Comparison of ENCODE assay signal across 16 cellular contexts in the genomic region with DNA sequence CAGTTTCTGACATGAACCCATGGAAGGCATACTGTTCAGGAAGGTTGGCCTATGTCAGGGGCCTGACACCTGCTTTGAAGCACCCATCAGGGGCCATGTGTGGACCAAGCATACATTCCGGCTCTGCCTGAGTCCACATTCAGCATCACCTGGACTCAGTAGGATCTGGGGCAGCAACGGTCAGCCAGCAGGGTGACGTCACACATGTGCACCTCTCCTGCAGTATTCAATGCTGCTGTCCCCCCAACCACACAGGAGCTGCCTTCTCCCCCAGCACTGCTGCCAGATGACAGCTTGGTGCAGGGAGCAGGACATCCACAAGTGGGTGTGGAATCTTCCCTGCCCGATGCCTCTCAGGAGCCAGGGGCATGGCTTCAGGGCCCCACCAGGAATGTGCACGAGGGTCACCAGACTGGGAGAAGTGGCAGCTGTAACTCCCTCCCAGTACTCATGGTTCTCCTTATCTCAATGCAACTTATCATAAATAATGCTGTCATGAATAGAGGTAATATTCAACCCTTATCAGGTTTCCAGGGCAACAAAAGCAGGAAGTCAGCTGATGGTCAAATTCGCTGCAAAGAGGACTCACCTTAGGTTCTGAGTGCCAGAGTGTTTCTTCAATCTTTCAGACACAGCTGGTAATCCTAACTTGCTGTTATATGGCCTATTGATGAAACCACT.
A peak's percentile ranks its signal among the peaks of the same experiment; 100 is the strongest.
DNase-seq lines count a peak whose midpoint lies in the region; ATAC-seq, FAIRE-seq and TF ChIP-seq lines count a peak whose summit lies in the region.
"Had no signal": no experiment of that assay in that cellular context is flagged by ENCODE, and none has a peak within 500 bp of the region (broad histone marks: within the 10 kb centered on the region; RNA-seq: fewer than 3 reads in every experiment).

No MANE protein-coding gene starts in this region.

- TF ChIP-seq POLR2A in K562 (conservative IDR thresholded peaks at IDR 0.05) = no peak

- no peak for TF ChIP-seq EP300 in K562 (IDR thresholded peaks at IDR 0.05; ENCODE audit: low read length)

- H3K27me3 ChIP-seq in BE2C (no peaks in the 10 kb centered on the region), K562 (ENCODE audit: control insufficient read depth in 2 of 2, insufficient read depth in 2 of 2, low read length in 2 of 2) (peaks cover 5 to 15% of the 10 kb centered on the region in 2 experiments), aorta (ENCODE audit: control insufficient read depth in 1 of 2, insufficient read depth in 2 of 2, low read length in 1 of 2) (no peaks in the 10 kb centered on the region)
- H3K27me3 ChIP-seq: BLaER1 treated with 17β-estradiol and CSF1 and Interleukin-3, amounts not matched to agents 10 nM and 100 nM had no signal

- no peak for TF ChIP-seq RAD21 in K562 (CRISPR knock-in tag; conservative IDR thresholded peaks at IDR 0.05 in 1 of 2, IDR thresholded peaks at IDR 0.05 in 1 of 2)

- FAIRE-seq in K562 (lab: Jason Lieb, UNC) = no peak
- FAIRE-seq: H1, HTR-8/SVneo had no signal

- H3K4me2 ChIP-seq in K562 (ENCODE audit: insufficient read depth, low read length) = no peak overlapping the region
- H3K4me2 ChIP-seq: BLaER1 treated with 17β-estradiol and CSF1 and Interleukin-3, amounts not matched to agents 10 nM and 100 nM had no signal

- H3K27ac ChIP-seq in K562 (ENCODE audit: extremely low read depth, low read depth, low read length) (no peak overlapping the region), aorta (ENCODE audit: low read depth in 1 of 2, low read length in 2 of 2) (no peak overlapping the region)
- H3K27ac ChIP-seq: BLaER1 treated with 17β-estradiol and CSF1 and Interleukin-3, amounts not matched to agents 10 nM and 100 nM had no signal

- in situ Hi-C loops in K562 (cut with MboI) = no loop called here

- H3K9me3 ChIP-seq in BE2C (peaks cover 5% of the 10 kb centered on the region), K562 (replicated peaks; ENCODE audit: control insufficient read depth, insufficient read depth, low read depth, low read length) (no peaks in the 10 kb centered on the region), mucosa of descending colon (peaks cover 11% of the 10 kb centered on the region), aorta (ENCODE audit: control insufficient read depth, low read length) (no peaks in the 10 kb centered on the region)

- no peak overlapping the region for H3K9ac ChIP-seq in K562 (ENCODE audit: insufficient read depth in 1 of 2, low read depth in 2 of 2, low read length in 2 of 2)
- H3K9ac ChIP-seq: BLaER1 treated with 17β-estradiol and CSF1 and Interleukin-3, amounts not matched to agents 10 nM and 100 nM had no signal

- TF ChIP-seq CTCF in BE2C (IDR thresholded peaks at IDR 0.05; ENCODE audit: low read depth, low read length) = no peak
- TF ChIP-seq CTCF in K562 (IDR thresholded peaks at IDR 0.05 in 2 of 3, conservative IDR thresholded peaks at IDR 0.05 in 1 of 3; ENCODE audit: insufficient read depth in 2 of 3, low read depth in 1 of 3, low read length in 3 of 3) = no peak
- no peak for TF ChIP-seq CTCF in mucosa of descending colon (IDR thresholded peaks at IDR 0.05)

- intact Hi-C loops in K562 (cut with micrococcal nuclease) (no loop called here), mucosa of descending colon (cut with DNase I, micrococcal nuclease) (no loop called here), aorta (cut with DNase I) (no loop called here)

- no peaks in the 10 kb centered on the region for H3K79me2 ChIP-seq in K562 (ENCODE audit: control insufficient read depth, insufficient read depth, low read length)

- no peaks in the 10 kb centered on the region for H3K36me3 ChIP-seq in BE2C
- H3K36me3 ChIP-seq in K562 (ENCODE audit: control insufficient read depth, insufficient read depth, low read length) = no peaks in the 10 kb centered on the region
- H3K36me3 ChIP-seq in mucosa of descending colon (ENCODE audit: low read depth) = no peaks in the 10 kb centered on the region
- no peaks in the 10 kb centered on the region for H3K36me3 ChIP-seq in aorta (ENCODE audit: control insufficient read depth in 1 of 2, insufficient read depth in 2 of 2, low read length in 1 of 2)
- H3K36me3 ChIP-seq: BLaER1 treated with 17β-estradiol and CSF1 and Interleukin-3, amounts not matched to agents 10 nM and 100 nM had no signal

- POLR2A ChIA-PET in K562 (lab: Yijun Ruan, JAX) = no interaction called here

- DNase-seq in BE2C = peak; percentile 36
- DNase-seq in K562 (ENCODE audit: extremely low read depth in 1 of 4, low spot score in 3 of 4) = no peak
- DNase-seq in mucosa of descending colon = no peak
- DNase-seq in aorta = no peak
- DNase-seq in SK-N-DZ (ENCODE audit: low spot score) = no peak
- DNase-seq in T-helper 1 cell = no peak
- no peak for DNase-seq in ureter (ENCODE audit: low spot score)
- DNase-seq: 8988T; Calu3; CD8-positive, alpha-beta T cell; DMS79 treated with DMSO at 0.1 percent for 48 hours; GF-D8; H9 had no signal

- no peak for ATAC-seq in K562
- peak; percentile 36 for ATAC-seq in mucosa of descending colon
- peak; percentile 26 for ATAC-seq in aorta (ENCODE audit: low FRiP score)
- ATAC-seq: CD8-positive, alpha-beta T cell had no signal

- no peaks in the 10 kb centered on the region for H4K20me1 ChIP-seq in K562 (replicated peaks; ENCODE audit: control insufficient read depth, insufficient read depth, low read length)
- H4K20me1 ChIP-seq: BLaER1 treated with 17β-estradiol and CSF1 and Interleukin-3, amounts not matched to agents 10 nM and 100 nM had no signal

- CTCF ChIA-PET in K562 (lab: Yijun Ruan, JAX; ENCODE audit: low intra/inter-chr PET ratio) = no interaction called here

- WGBS in K562 (ENCODE audit: insufficient coverage, low coverage, missing lambda C conversion rate) = 2% methylated on average over 6 of the region's 6 CpGs
- 72% methylated on average over 6 of the region's 6 CpGs for WGBS in aorta, 2 donors

- H3K4me3 ChIP-seq in BE2C (ENCODE audit: low read depth, low read length) (no peak overlapping the region), K562 (no peak overlapping the region), mucosa of descending colon (no peak overlapping the region), aorta (ENCODE audit: low read length in 2 of 2) (no peak overlapping the region)
- H3K4me3 ChIP-seq: BLaER1 treated with 17β-estradiol and CSF1 and Interleukin-3, amounts not matched to agents 10 nM and 100 nM had no signal

- H3K9me1 ChIP-seq in K562 (ENCODE audit: control insufficient read depth, insufficient read depth, low read length) = no peaks in the 10 kb centered on the region

- H3K4me1 ChIP-seq in BE2C (peaks cover 11% of the 10 kb centered on the region), K562 (replicated peaks in 1 of 2; ENCODE audit: control insufficient read depth in 2 of 2, insufficient read depth in 2 of 2, low read length in 2 of 2) (no peaks in the 10 kb centered on the region), mucosa of descending colon (ENCODE audit: low read depth) (no peaks in the 10 kb centered on the region), aorta (ENCODE audit: control insufficient read depth in 1 of 2, insufficient read depth in 2 of 2, low read length in 2 of 2) (no peaks in the 10 kb centered on the region)
- H3K4me1 ChIP-seq: BLaER1 treated with 17β-estradiol and CSF1 and Interleukin-3, amounts not matched to agents 10 nM and 100 nM had no signal

- no TSS peak for BruUV-seq in K562 (replicated peaks; lab: Mats Ljungman, UMichigan)

- H2AFZ ChIP-seq in K562 (ENCODE audit: low read depth, low read length) = no peak overlapping the region

TF ChIP-seq in K562, 482 proteins besides CTCF, POLR2A, EP300 and RAD21 (continues in another document):
- no peak for TF ChIP-seq KAT8 (IDR thresholded peaks at IDR 0.05; ENCODE audit: low read depth)
- TF ChIP-seq LCOR (CRISPR knock-in tag; IDR thresholded peaks at IDR 0.05) = no peak
- TF ChIP-seq SMC3 (conservative IDR thresholded peaks at IDR 0.05; ENCODE audit: insufficient read depth, low read depth, low read length) = no peak
- TF ChIP-seq CREM (IDR thresholded peaks at IDR 0.05; ENCODE audit: low read depth) = peak; percentile 30; the same call in 1 of the 2 replicates
- TF ChIP-seq MEIS2 (IDR thresholded peaks at IDR 0.05; ENCODE audit: partially characterized antibody) = peak; percentile 53
- TF ChIP-seq ATF1 (CRISPR knock-in tag; IDR thresholded peaks at IDR 0.05) = no peak
- TF ChIP-seq ATF1 (tag; IDR thresholded peaks at IDR 0.05) = peak; percentile 33; the same call in 1 of the 2 replicates
- TF ChIP-seq, protein P1, sequence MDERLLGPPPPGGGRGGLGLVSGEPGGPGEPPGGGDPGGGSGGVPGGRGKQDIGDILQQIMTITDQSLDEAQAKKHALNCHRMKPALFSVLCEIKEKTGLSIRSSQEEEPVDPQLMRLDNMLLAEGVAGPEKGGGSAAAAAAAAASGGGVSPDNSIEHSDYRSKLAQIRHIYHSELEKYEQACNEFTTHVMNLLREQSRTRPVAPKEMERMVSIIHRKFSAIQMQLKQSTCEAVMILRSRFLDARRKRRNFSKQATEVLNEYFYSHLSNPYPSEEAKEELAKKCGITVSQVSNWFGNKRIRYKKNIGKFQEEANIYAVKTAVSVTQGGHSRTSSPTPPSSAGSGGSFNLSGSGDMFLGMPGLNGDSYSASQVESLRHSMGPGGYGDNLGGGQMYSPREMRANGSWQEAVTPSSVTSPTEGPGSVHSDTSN (CRISPR knock-in tag; IDR thresholded peaks at IDR 0.05; ENCODE audit: low read depth) = no peak
- TF ChIP-seq, protein P1 (tag; conservative IDR thresholded peaks at IDR 0.05; ENCODE audit: low read depth) = 0 out of 2 replicates have a peak, but pooled peaks have one; percentile 22
- TF ChIP-seq, protein P2, sequence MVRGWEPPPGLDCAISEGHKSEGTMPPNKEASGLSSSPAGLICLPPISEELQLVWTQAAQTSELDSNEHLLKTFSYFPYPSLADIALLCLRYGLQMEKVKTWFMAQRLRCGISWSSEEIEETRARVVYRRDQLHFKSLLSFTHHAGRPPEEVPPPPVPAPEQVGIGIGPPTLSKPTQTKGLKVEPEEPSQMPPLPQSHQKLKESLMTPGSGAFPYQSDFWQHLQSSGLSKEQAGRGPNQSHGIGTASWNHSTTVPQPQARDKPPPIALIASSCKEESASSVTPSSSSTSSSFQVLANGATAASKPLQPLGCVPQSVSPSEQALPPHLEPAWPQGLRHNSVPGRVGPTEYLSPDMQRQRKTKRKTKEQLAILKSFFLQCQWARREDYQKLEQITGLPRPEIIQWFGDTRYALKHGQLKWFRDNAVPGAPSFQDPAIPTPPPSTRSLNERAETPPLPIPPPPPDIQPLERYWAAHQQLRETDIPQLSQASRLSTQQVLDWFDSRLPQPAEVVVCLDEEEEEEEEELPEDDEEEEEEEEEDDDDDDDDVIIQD (CRISPR knock-in tag; IDR thresholded peaks at IDR 0.05) = no peak
